ENCODE assay signal across 9 cellular contexts in genomic region chr22:50528682-50529415, GRCh38. TPM values are rescaled to one million over a fixed set of nuclear protein-coding genes. Genes with fewer than 3 reads are reported as not detected.
A peak's percentile ranks its signal among the peaks of the same experiment; 100 is the strongest.
DNase-seq lines count a peak whose midpoint lies in the region; ATAC-seq and TF ChIP-seq lines count a peak whose summit lies in the region.
"Had no signal": no experiment of that assay in that cellular context is flagged by ENCODE, and none has a peak within 500 bp of the region (broad histone marks: within the 10 kb centered on the region; RNA-seq: fewer than 3 reads in every experiment).

No MANE protein-coding gene starts in this region.

- H4K20me1 ChIP-seq in BLaER1 = peaks cover 50% of the 10 kb centered on the region

- TF ChIP-seq CTCF in HEK293 (tag by site-specific recombination; IDR thresholded peaks at IDR 0.05) (no peak), chondrocyte (IDR thresholded peaks at IDR 0.05) (no peak), foreskin keratinocyte (conservative IDR thresholded peaks at IDR 0.05) (no peak)

- POLR2A ChIA-PET in HEK293 (lab: Yijun Ruan, JAX) = interaction anchor here (0.6 to 1.7 kb wide), 5 partner anchors 17 to 54 kb away, joined by 3 to 6 read pairs (median 4); partner anchors contain the start of genes CHKB, LMF2, NCAPH2 and SYCE3

- DNase-seq in chondrocyte (ENCODE audit: low spot score) (no peak), OCI-M2 (lab: John Stamatoyannopoulos, UW; ENCODE audit: unreplicated experiment) (no peak), foreskin keratinocyte (no peak), MV-4-11 (lab: John Stamatoyannopoulos, UW) (no peak)
- DNase-seq in natural killer cell treated with Interleukin-12 subunit alpha and Interleukin-12 subunit beta and Interleukin-15 and Interleukin-18, amount 100 ng/mL, for 72 hours (ENCODE audit: low spot score) = no peak

- H3K27ac ChIP-seq in BLaER1 (no peak overlapping the region), HEK293 (ENCODE audit: extremely low read depth, low read depth, low read length) (no peak overlapping the region), foreskin keratinocyte (no peak overlapping the region)

- CTCF ChIA-PET in HEK293 (lab: Yijun Ruan, JAX) = interaction anchor here (0.7 to 1.0 kb wide), 3 partner anchors 35 to 141 kb away, joined by 3 read pairs; no protein-coding TSS in a partner anchor

- no peak overlapping the region for H3K9ac ChIP-seq in BLaER1

- H3K27me3 ChIP-seq in BLaER1 (peaks cover 61% of the 10 kb centered on the region), foreskin keratinocyte (no peaks in the 10 kb centered on the region)

- H3K4me3 Mint-ChIP-seq in chondrocyte (ENCODE audit: unreplicated experiment) = peak overlapping the region; percentile 49
- H3K4me3 Mint-ChIP-seq in natural killer cell treated with Interleukin-12 subunit alpha and Interleukin-12 subunit beta and Interleukin-15 and Interleukin-18, amount 100 ng/mL, for 72 hours = peak overlapping the region; percentile 88

- H3K27ac Mint-ChIP-seq in chondrocyte (ENCODE audit: unreplicated experiment) = peak overlapping the region; percentile 27
- peak overlapping the region; percentile 93 to 95 for H3K27ac Mint-ChIP-seq in natural killer cell treated with Interleukin-12 subunit alpha and Interleukin-12 subunit beta and Interleukin-15 and Interleukin-18, amount 100 ng/mL, for 72 hours

- H3K4me1 Mint-ChIP-seq in chondrocyte (ENCODE audit: low read depth) = peaks cover 49% of the 10 kb centered on the region
- H3K4me1 Mint-ChIP-seq in natural killer cell treated with Interleukin-12 subunit alpha and Interleukin-12 subunit beta and Interleukin-15 and Interleukin-18, amount 100 ng/mL, for 72 hours (ENCODE audit: low read depth in 2 of 2) = peaks cover 40 to 41% of the 10 kb centered on the region in 2 donors

- H3K9me3 Mint-ChIP-seq in chondrocyte (ENCODE audit: low read depth) = no peaks in the 10 kb centered on the region
- no peaks in the 10 kb centered on the region for H3K9me3 Mint-ChIP-seq in natural killer cell treated with Interleukin-12 subunit alpha and Interleukin-12 subunit beta and Interleukin-15 and Interleukin-18, amount 100 ng/mL, for 72 hours

- ATAC-seq in natural killer cell treated with Interleukin-12 subunit alpha and Interleukin-12 subunit beta and Interleukin-15 and Interleukin-18, amount 100 ng/mL, for 72 hours = no peak
- ATAC-seq in GM21423 (IDR thresholded peaks at IDR 0.05; ENCODE audit: unreplicated experiment) (no peak), foreskin keratinocyte (no peak)

- H3K27me3 Mint-ChIP-seq in chondrocyte (ENCODE audit: low read depth) = no peaks in the 10 kb centered on the region
- H3K27me3 Mint-ChIP-seq in natural killer cell treated with Interleukin-12 subunit alpha and Interleukin-12 subunit beta and Interleukin-15 and Interleukin-18, amount 100 ng/mL, for 72 hours = no peaks in the 10 kb centered on the region

- peaks cover 3% of the 10 kb centered on the region for H3K36me3 Mint-ChIP-seq in chondrocyte (ENCODE audit: low read depth)
- no peaks in the 10 kb centered on the region for H3K36me3 Mint-ChIP-seq in natural killer cell treated with Interleukin-12 subunit alpha and Interleukin-12 subunit beta and Interleukin-15 and Interleukin-18, amount 100 ng/mL, for 72 hours

- no peak overlapping the region for H3K4me3 ChIP-seq in BLaER1
- H3K4me3 ChIP-seq in HEK293 (ENCODE audit: low read depth, low read length) = no peak overlapping the region

- H3K4me1 ChIP-seq in BLaER1 = peaks cover 55% of the 10 kb centered on the region
- no peaks in the 10 kb centered on the region; the same call in 1 of the 2 replicates for H3K4me1 ChIP-seq in HEK293 (ENCODE audit: control insufficient read depth, insufficient read depth, low read length)
- H3K4me1 ChIP-seq in foreskin keratinocyte = no peaks in the 10 kb centered on the region

- H3K36me3 ChIP-seq in BLaER1 (peaks cover 4% of the 10 kb centered on the region), HEK293 (ENCODE audit: control insufficient read depth in 2 of 2, insufficient read depth in 1 of 2, low read length in 2 of 2) (peaks cover 0 to 8% of the 10 kb centered on the region in 2 experiments; a peak in 1 of 3 replicates)

- H3K9me3 ChIP-seq in BLaER1 (peaks cover 18% of the 10 kb centered on the region), HEK293 (ENCODE audit: control insufficient read depth, insufficient read depth, low read depth, low read length) (no peaks in the 10 kb centered on the region)

- peak overlapping the region; percentile 28 for H3K4me2 ChIP-seq in BLaER1

TF ChIP-seq in HEK293, 187 proteins besides CTCF, POLR2A, EP300 and RAD21:
- TF ChIP-seq GLIS2 (tag by site-specific recombination; IDR thresholded peaks at IDR 0.05) (0 out of 2 replicates have a peak, but pooled peaks have one; percentile 5), PRDM1 (tag by site-specific recombination; IDR thresholded peaks at IDR 0.05) (peak; percentile 46; the same call in 1 of the 2 replicates), ZSCAN18 (tag by site-specific recombination; IDR thresholded peaks at IDR 0.05) (no peak)
- TF ChIP-seq, protein P1, sequence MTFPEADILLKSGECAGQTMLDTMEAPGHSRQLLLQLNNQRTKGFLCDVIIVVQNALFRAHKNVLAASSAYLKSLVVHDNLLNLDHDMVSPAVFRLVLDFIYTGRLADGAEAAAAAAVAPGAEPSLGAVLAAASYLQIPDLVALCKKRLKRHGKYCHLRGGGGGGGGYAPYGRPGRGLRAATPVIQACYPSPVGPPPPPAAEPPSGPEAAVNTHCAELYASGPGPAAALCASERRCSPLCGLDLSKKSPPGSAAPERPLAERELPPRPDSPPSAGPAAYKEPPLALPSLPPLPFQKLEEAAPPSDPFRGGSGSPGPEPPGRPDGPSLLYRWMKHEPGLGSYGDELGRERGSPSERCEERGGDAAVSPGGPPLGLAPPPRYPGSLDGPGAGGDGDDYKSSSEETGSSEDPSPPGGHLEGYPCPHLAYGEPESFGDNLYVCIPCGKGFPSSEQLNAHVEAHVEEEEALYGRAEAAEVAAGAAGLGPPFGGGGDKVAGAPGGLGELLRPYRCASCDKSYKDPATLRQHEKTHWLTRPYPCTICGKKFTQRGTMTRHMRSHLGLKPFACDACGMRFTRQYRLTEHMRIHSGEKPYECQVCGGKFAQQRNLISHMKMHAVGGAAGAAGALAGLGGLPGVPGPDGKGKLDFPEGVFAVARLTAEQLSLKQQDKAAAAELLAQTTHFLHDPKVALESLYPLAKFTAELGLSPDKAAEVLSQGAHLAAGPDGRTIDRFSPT (tag by site-specific recombination; IDR thresholded peaks at IDR 0.05) = peak; percentile 53

RNA-seq across cellular contexts. Expression of gene TYMP, which starts 1.0 kb away (rescaled TPM):
- total RNA-seq in chondrocyte = 12.5 to 39.5 TPM (median 39.3 TPM) in 3 replicates
- total RNA-seq in natural killer cell treated with Interleukin-12 subunit alpha and Interleukin-12 subunit beta and Interleukin-15 and Interleukin-18, amount 100 ng/mL, for 72 hours = 100 to 1,000 TPM; 164 to 234 TPM
- total RNA-seq in foreskin keratinocyte = 46.6 and 56.6 TPM in 2 replicates
- polyA plus RNA-seq in foreskin keratinocyte = 50.0 and 66.5 TPM in 2 replicates

RNA-seq across cellular contexts. Expression of gene SCO2, which starts 3.5 kb away (rescaled TPM):
- total RNA-seq in chondrocyte (4.4 to 5.4 TPM in 2 of 3 replicates, not detected in the other), foreskin keratinocyte (1.3 and 1.9 TPM in 2 replicates)
- total RNA-seq in natural killer cell treated with Interleukin-12 subunit alpha and Interleukin-12 subunit beta and Interleukin-15 and Interleukin-18, amount 100 ng/mL, for 72 hours = 10 to 100 TPM; 13.1 to 18.5 TPM
- 1.5 and 1.8 TPM in 2 replicates for polyA plus RNA-seq in foreskin keratinocyte

RNA-seq across cellular contexts. Expression of gene KLHDC7B, which starts 16.9 kb away (rescaled TPM):
- total RNA-seq in chondrocyte (0.34 to 7.2 TPM (median 6.3 TPM) in 3 replicates), foreskin keratinocyte (not detected in 2 replicates)
- total RNA-seq in natural killer cell treated with Interleukin-12 subunit alpha and Interleukin-12 subunit beta and Interleukin-15 and Interleukin-18, amount 100 ng/mL, for 72 hours = 10 to 100 TPM in 1 of 2 donors, 1 to 10 TPM in 1; 6.5 to 15.2 TPM
- polyA plus RNA-seq in foreskin keratinocyte = 0.02 TPM in 1 of 2 replicates, not detected in the other
- total RNA-seq: HT-29 had no signal

RNA-seq across cellular contexts. Expression of gene NCAPH2, which starts 20.8 kb away (rescaled TPM):
- total RNA-seq in chondrocyte (37.4 to 51.2 TPM (median 38.9 TPM) in 3 replicates), foreskin keratinocyte (66.6 and 68.4 TPM in 2 replicates)
- total RNA-seq in natural killer cell treated with Interleukin-12 subunit alpha and Interleukin-12 subunit beta and Interleukin-15 and Interleukin-18, amount 100 ng/mL, for 72 hours = 100 to 1,000 TPM; 105 to 156 TPM
- polyA plus RNA-seq in foreskin keratinocyte = 54.9 and 56.9 TPM in 2 replicates

RNA-seq across cellular contexts. Expression of gene LMF2, which starts 21.3 kb away (rescaled TPM):
- total RNA-seq in chondrocyte = 111 to 124 TPM (median 120 TPM) in 3 replicates
- 100 to 1,000 TPM in 1 of 2 donors, 10 to 100 TPM in 1; 97.8 to 149 TPM for total RNA-seq in natural killer cell treated with Interleukin-12 subunit alpha and Interleukin-12 subunit beta and Interleukin-15 and Interleukin-18, amount 100 ng/mL, for 72 hours
- total RNA-seq in foreskin keratinocyte = 39.3 and 44.0 TPM in 2 replicates
- 56.2 and 65.4 TPM in 2 replicates for polyA plus RNA-seq in foreskin keratinocyte
